8 cellular contexts compared by ENCODE assay signal in the genomic region with DNA sequence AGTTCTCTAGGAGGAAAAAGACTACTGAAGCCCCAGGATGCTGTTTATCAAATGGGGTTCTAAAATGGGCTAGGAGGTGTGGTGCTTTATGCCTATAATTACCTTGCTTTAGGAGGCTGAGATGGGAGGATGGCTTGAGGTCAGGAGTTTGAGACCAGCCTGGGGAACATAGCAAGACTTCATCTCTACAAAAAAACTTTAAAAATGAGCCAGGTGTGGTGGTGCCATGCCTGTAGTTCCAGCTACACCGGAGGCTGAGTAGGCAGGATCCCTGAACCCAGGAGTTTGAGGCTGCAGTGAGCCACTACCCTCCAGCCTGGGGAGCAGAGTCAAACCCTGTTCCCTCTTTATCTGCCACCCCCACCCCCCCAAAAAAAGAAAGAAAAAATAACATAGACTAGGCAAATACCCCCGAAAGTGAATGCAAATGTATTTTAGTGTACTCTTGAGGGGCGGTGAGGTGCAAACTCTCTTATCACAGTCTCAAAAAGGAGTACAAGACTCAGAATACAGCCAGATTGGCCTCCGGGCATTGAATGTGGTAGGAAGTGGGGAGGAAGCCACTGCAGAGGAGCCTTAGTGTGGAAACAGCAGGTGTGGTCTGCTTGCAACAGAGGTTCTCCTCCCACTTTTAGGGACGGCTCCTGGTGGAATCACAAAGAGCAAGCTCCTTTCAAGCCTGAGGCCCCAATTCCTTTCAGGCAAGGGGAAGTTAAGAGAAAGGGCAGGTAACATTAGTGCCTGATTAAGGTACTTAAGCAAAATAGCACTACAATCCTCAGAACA. TPM values are rescaled to one million over a fixed set of nuclear protein-coding genes. Genes with fewer than 3 reads are reported as not detected.
DNase-seq lines count a peak whose midpoint lies in the region; ATAC-seq and TF ChIP-seq lines count a peak whose summit lies in the region.

No MANE protein-coding gene starts in this region.

- peak; percentile 64 for DNase-seq in GM12864 (ENCODE audit: low read depth)
- peak; percentile 31 for DNase-seq in colonic mucosa
- DNase-seq in neural progenitor cell (ENCODE audit: low spot score) = peak; percentile 72
- DNase-seq in T1000 (lab: John Stamatoyannopoulos, UW) = no peak
- no peak for DNase-seq in SW 1271 (lab: John Stamatoyannopoulos, UW)

- H3K4me1 ChIP-seq in colonic mucosa (no peaks in the 10 kb centered on the region), neural progenitor cell (peaks cover 26% of the 10 kb centered on the region)

- H4K20me1 ChIP-seq in neural progenitor cell (ENCODE audit: low read depth) = no peaks in the 10 kb centered on the region

- peaks cover 8% of the 10 kb centered on the region for H3K36me3 Mint-ChIP-seq in T-helper 1 cell treated with Interleukin-12 subunit alpha and Interleukin-12 subunit beta and Interleukin-4 antibody, amounts not matched to agents 30 μg/mL and 1 μg/mL, for 36 hours (ENCODE audit: low read depth)
- no peaks in the 10 kb centered on the region for H3K36me3 Mint-ChIP-seq in neural progenitor cell

- peak overlapping the region; percentile 34 for H2AFZ ChIP-seq in neural progenitor cell (replicated peaks)

- peak overlapping the region; percentile 84 for H3K4me3 ChIP-seq in GM12864 (ENCODE audit: low read depth, low read length)
- H3K4me3 ChIP-seq in colonic mucosa = peak overlapping the region; percentile 25
- peak overlapping the region; percentile 54 for H3K4me3 ChIP-seq in neural progenitor cell

- H3K4me1 Mint-ChIP-seq in T-helper 1 cell treated with Interleukin-12 subunit alpha and Interleukin-12 subunit beta and Interleukin-4 antibody, amounts not matched to agents 30 μg/mL and 1 μg/mL, for 36 hours (ENCODE audit: low read depth) = peaks cover 41% of the 10 kb centered on the region
- H3K4me1 Mint-ChIP-seq in neural progenitor cell = peaks cover 32% of the 10 kb centered on the region

- no peak for TF ChIP-seq CTCF in GM12864 (IDR thresholded peaks at IDR 0.05; ENCODE audit: low read depth, low read length, missing control alignments)
- no peak for TF ChIP-seq CTCF in colonic mucosa (IDR thresholded peaks at IDR 0.05)
- TF ChIP-seq CTCF in neural progenitor cell (IDR thresholded peaks at IDR 0.05) = no peak

- intact Hi-C loops in colonic mucosa (cut with DNase I) = no loop called here

- H3K27me3 ChIP-seq in colonic mucosa = no peaks in the 10 kb centered on the region
- no peaks in the 10 kb centered on the region for H3K27me3 ChIP-seq in neural progenitor cell

- H3K27ac Mint-ChIP-seq in T-helper 1 cell treated with Interleukin-12 subunit alpha and Interleukin-12 subunit beta and Interleukin-4 antibody, amounts not matched to agents 30 μg/mL and 1 μg/mL, for 36 hours = peak overlapping the region; percentile 98
- H3K27ac Mint-ChIP-seq in neural progenitor cell = peak overlapping the region; percentile 96

- peaks cover 4% of the 10 kb centered on the region for H3K79me2 ChIP-seq in neural progenitor cell (ENCODE audit: low read depth)

- no peaks in the 10 kb centered on the region for H3K27me3 Mint-ChIP-seq in T-helper 1 cell treated with Interleukin-12 subunit alpha and Interleukin-12 subunit beta and Interleukin-4 antibody, amounts not matched to agents 30 μg/mL and 1 μg/mL, for 36 hours (ENCODE audit: low read depth)
- H3K27me3 Mint-ChIP-seq in neural progenitor cell (ENCODE audit: insufficient read depth, low read depth) = peaks cover 2% of the 10 kb centered on the region

- peak overlapping the region; percentile 81 for H3K4me2 ChIP-seq in neural progenitor cell

- H3K36me3 ChIP-seq in colonic mucosa (no peaks in the 10 kb centered on the region), neural progenitor cell (no peaks in the 10 kb centered on the region)

- no peaks in the 10 kb centered on the region for H3K9me3 ChIP-seq in colonic mucosa
- no peaks in the 10 kb centered on the region for H3K9me3 ChIP-seq in neural progenitor cell (ENCODE audit: low read depth)

- peak overlapping the region; percentile 96 for H3K4me3 Mint-ChIP-seq in T-helper 1 cell treated with Interleukin-12 subunit alpha and Interleukin-12 subunit beta and Interleukin-4 antibody, amounts not matched to agents 30 μg/mL and 1 μg/mL, for 36 hours
- H3K4me3 Mint-ChIP-seq in neural progenitor cell = peak overlapping the region; percentile 87

- H3K27ac ChIP-seq in colonic mucosa = peak overlapping the region; percentile 66
- H3K27ac ChIP-seq in neural progenitor cell = peak overlapping the region; percentile 81

- no peaks in the 10 kb centered on the region for H3K9me3 Mint-ChIP-seq in T-helper 1 cell treated with Interleukin-12 subunit alpha and Interleukin-12 subunit beta and Interleukin-4 antibody, amounts not matched to agents 30 μg/mL and 1 μg/mL, for 36 hours
- no peaks in the 10 kb centered on the region for H3K9me3 Mint-ChIP-seq in neural progenitor cell

- H3F3A ChIP-seq in neural progenitor cell (ENCODE audit: low read depth) = peaks cover 37% of the 10 kb centered on the region

- H3K9ac ChIP-seq in colonic mucosa (ENCODE audit: low read depth in 2 of 2, low read length in 2 of 2) (peak overlapping the region in 1 of 2 donors; percentile 12), neural progenitor cell (no peak overlapping the region)

- peak; percentile 52 for ATAC-seq in HG03039 (IDR thresholded peaks at IDR 0.05; ENCODE audit: unreplicated experiment)
- ATAC-seq in GM21526 (IDR thresholded peaks at IDR 0.05; ENCODE audit: low FRiP score, unreplicated experiment) = no peak

RNA-seq across cellular contexts. Expression of a gene that starts 23.5 kb away (rescaled TPM):
- total RNA-seq in colonic mucosa (10 to 100 TPM; 21.6 to 29.0 TPM), neural progenitor cell (ENCODE audit: low replicate concordance) (462 and 548 TPM in 2 replicates)

Comparison
In these comparisons a context has a peak if more than half of its experiments do, and no peak if none do; other contexts are left out.
1. DNase-seq: peak in GM12864 (single experiment), colonic mucosa (single experiment) and neural progenitor cell (single experiment); none in T1000 (single experiment) and SW 1271 (0 of 2).
2. H3K4me3 ChIP-seq: peak in every context shown above with its lines; median percentile 84 in GM12864; 54 in neural progenitor cell; 25 in colonic mucosa.
3. RNA of a gene that starts 23.5 kb away (total RNA-seq): 462 to 548 TPM in neural progenitor cell; 21.6 to 29.0 TPM in colonic mucosa; every median in the first group is over 10 times any median in the second.